In the genomic region with DNA sequence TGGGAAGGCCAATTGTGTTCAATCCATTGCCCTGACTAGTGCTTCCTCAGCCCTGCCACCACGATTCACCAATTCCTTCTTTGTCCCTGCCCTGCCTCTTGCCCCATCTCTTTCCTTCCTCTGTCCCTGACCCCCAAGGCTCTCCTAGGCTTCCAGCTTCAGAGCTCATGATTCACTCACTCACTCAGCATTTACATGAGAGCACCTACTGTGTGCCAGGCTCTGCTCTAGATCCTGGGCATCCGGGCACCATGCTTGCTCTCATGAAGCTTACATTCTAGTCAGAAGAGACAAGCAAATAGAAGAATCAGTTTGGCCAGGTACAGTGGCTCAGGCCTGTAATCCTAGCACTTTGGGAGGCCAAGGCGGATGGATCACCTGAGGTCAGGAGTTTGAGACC, we compare ENCODE assay signal across 20 cellular contexts.
A peak's percentile ranks its signal among the peaks of the same experiment; 100 is the strongest.
DNase-seq lines count a peak whose midpoint lies in the region; ATAC-seq and TF ChIP-seq lines count a peak whose summit lies in the region.
"Had no signal": no experiment of that assay in that cellular context is flagged by ENCODE, and none has a peak within 500 bp of the region (broad histone marks: within the 10 kb centered on the region; RNA-seq: fewer than 3 reads in every experiment).

No MANE protein-coding gene starts in this region.

- no peak overlapping the region for H2AFZ ChIP-seq in GM23338

- CTCF ChIA-PET in activated CD4-positive, alpha-beta T cell treated with anti-CD3 and anti-CD28 coated beads for 36 hours (lab: Charles Lee): interaction anchor here (0.5 to 1.0 kb wide), 2 partner anchors 22 to 49 kb away, joined by 3 read pairs; no protein-coding TSS in a partner anchor

- H3K4me1 Mint-ChIP-seq in activated CD4-positive, alpha-beta T cell treated with anti-CD3 and anti-CD28 coated beads for 36 hours: peaks cover 60% of the 10 kb centered on the region
- H3K4me1 Mint-ChIP-seq in activated naive CD8-positive, alpha-beta T cell (ENCODE audit: low read depth): peaks cover 9% of the 10 kb centered on the region
- H3K4me1 Mint-ChIP-seq in activated naive CD8-positive, alpha-beta T cell treated with anti-CD3 and anti-CD28 coated beads for 36 hours: peaks cover 5% of the 10 kb centered on the region
- peaks cover 27% of the 10 kb centered on the region for H3K4me1 Mint-ChIP-seq in activated T-helper 2 cell treated with anti-CD3 and anti-CD28 coated beads, Interferon-gamma antibody, Interleukin-2, Interleukin-4, amounts not matched to agents 10 μg/mL and 5 μg/mL and 100 μg/mL, durations not matched to agents 14 hours and 24 hours and 36 hours (ENCODE audit: low read depth)
- peaks cover 13% of the 10 kb centered on the region for H3K4me1 Mint-ChIP-seq in stimulated activated memory B cell treated with anti-CD40 and anti-IgM and Interleukin-4, amounts not matched to agents 10 μg/mL and 1 μg/mL and 100 μg/mL, for 72 hours
- H3K4me1 Mint-ChIP-seq in GM23338: peaks cover 9% of the 10 kb centered on the region

- POLR2A ChIA-PET in activated CD4-positive, alpha-beta T cell treated with anti-CD3 and anti-CD28 coated beads for 36 hours (lab: Charles Lee): no interaction called here

- H3K27me3 Mint-ChIP-seq in activated CD4-positive, alpha-beta T cell treated with anti-CD3 and anti-CD28 coated beads for 36 hours: no peaks in the 10 kb centered on the region
- no peaks in the 10 kb centered on the region for H3K27me3 Mint-ChIP-seq in activated naive CD8-positive, alpha-beta T cell
- no peaks in the 10 kb centered on the region for H3K27me3 Mint-ChIP-seq in activated naive CD8-positive, alpha-beta T cell treated with anti-CD3 and anti-CD28 coated beads for 36 hours
- no peaks in the 10 kb centered on the region for H3K27me3 Mint-ChIP-seq in activated T-helper 2 cell treated with anti-CD3 and anti-CD28 coated beads, Interferon-gamma antibody, Interleukin-2, Interleukin-4, amounts not matched to agents 10 μg/mL and 5 μg/mL and 100 μg/mL, durations not matched to agents 14 hours and 24 hours and 36 hours (ENCODE audit: low read depth)
- H3K27me3 Mint-ChIP-seq in stimulated activated memory B cell treated with anti-CD40 and anti-IgM and Interleukin-4, amounts not matched to agents 10 μg/mL and 1 μg/mL and 100 μg/mL, for 72 hours: no peaks in the 10 kb centered on the region
- H3K27me3 Mint-ChIP-seq in GM23338 (ENCODE audit: insufficient read depth, low read depth, poor library complexity): no peaks in the 10 kb centered on the region

- intact Hi-C loops in activated CD4-positive, alpha-beta T cell treated with anti-CD3 and anti-CD28 coated beads for 36 hours (cut with DNase I, micrococcal nuclease): no loop called here
- intact Hi-C loops in activated T-helper 2 cell treated with anti-CD3 and anti-CD28 coated beads, Interferon-gamma antibody, Interleukin-2, Interleukin-4, amounts not matched to agents 10 μg/mL and 5 μg/mL and 100 μg/mL, durations not matched to agents 14 hours and 24 hours and 36 hours (cut with micrococcal nuclease): no loop called here

- ATAC-seq in activated CD4-positive, alpha-beta T cell treated with anti-CD3 and anti-CD28 coated beads for 36 hours: no peak
- no peak for ATAC-seq in stimulated activated memory B cell treated with anti-CD40 and anti-IgM and Interleukin-4, amounts not matched to agents 10 μg/mL and 1 μg/mL and 100 μg/mL, for 72 hours
- ATAC-seq in GM23338: no peak
- ATAC-seq: HepG2 had no signal

- H3K4me3 Mint-ChIP-seq in activated CD4-positive, alpha-beta T cell treated with anti-CD3 and anti-CD28 coated beads for 36 hours: no peak overlapping the region
- H3K4me3 Mint-ChIP-seq in activated naive CD8-positive, alpha-beta T cell: no peak overlapping the region
- no peak overlapping the region for H3K4me3 Mint-ChIP-seq in activated naive CD8-positive, alpha-beta T cell treated with anti-CD3 and anti-CD28 coated beads for 36 hours
- no peak overlapping the region for H3K4me3 Mint-ChIP-seq in activated T-helper 2 cell treated with anti-CD3 and anti-CD28 coated beads, Interferon-gamma antibody, Interleukin-2, Interleukin-4, amounts not matched to agents 10 μg/mL and 5 μg/mL and 100 μg/mL, durations not matched to agents 14 hours and 24 hours and 36 hours (ENCODE audit: low read depth)
- H3K4me3 Mint-ChIP-seq in stimulated activated memory B cell treated with anti-CD40 and anti-IgM and Interleukin-4, amounts not matched to agents 10 μg/mL and 1 μg/mL and 100 μg/mL, for 72 hours: no peak overlapping the region
- H3K4me3 Mint-ChIP-seq in GM23338: no peak overlapping the region

- peaks cover 3% of the 10 kb centered on the region for H3K36me3 Mint-ChIP-seq in activated CD4-positive, alpha-beta T cell treated with anti-CD3 and anti-CD28 coated beads for 36 hours (ENCODE audit: low read depth)
- no peaks in the 10 kb centered on the region for H3K36me3 Mint-ChIP-seq in activated naive CD8-positive, alpha-beta T cell
- H3K36me3 Mint-ChIP-seq in activated naive CD8-positive, alpha-beta T cell treated with anti-CD3 and anti-CD28 coated beads for 36 hours: no peaks in the 10 kb centered on the region
- no peaks in the 10 kb centered on the region for H3K36me3 Mint-ChIP-seq in activated T-helper 2 cell treated with anti-CD3 and anti-CD28 coated beads, Interferon-gamma antibody, Interleukin-2, Interleukin-4, amounts not matched to agents 10 μg/mL and 5 μg/mL and 100 μg/mL, durations not matched to agents 14 hours and 24 hours and 36 hours (ENCODE audit: low read depth)
- H3K36me3 Mint-ChIP-seq in stimulated activated memory B cell treated with anti-CD40 and anti-IgM and Interleukin-4, amounts not matched to agents 10 μg/mL and 1 μg/mL and 100 μg/mL, for 72 hours: no peaks in the 10 kb centered on the region
- H3K36me3 Mint-ChIP-seq in GM23338 (ENCODE audit: low read depth): no peaks in the 10 kb centered on the region; the same call in 2 of the 3 replicates

- no peak for DNase-seq in activated CD4-positive, alpha-beta T cell treated with anti-CD3 and anti-CD28 coated beads for 36 hours
- DNase-seq in activated CD4-positive, alpha-beta T cell treated with anti-CD3 and anti-CD28 coated beads for 48 hours: no peak
- DNase-seq in activated naive CD8-positive, alpha-beta T cell treated with anti-CD3 and anti-CD28 coated beads for 36 hours: no peak
- DNase-seq in activated T-helper 2 cell treated with anti-CD3 and anti-CD28 coated beads, Interferon-gamma antibody, Interleukin-2, Interleukin-4, amounts not matched to agents 10 μg/mL and 5 μg/mL and 100 μg/mL, durations not matched to agents 14 hours and 24 hours and 36 hours (ENCODE audit: low spot score): no peak
- DNase-seq in GM23338 (ENCODE audit: low spot score) (no peak), GDM1 (lab: John Stamatoyannopoulos, UW) (no peak)
- DNase-seq: AML-193, DMS79 treated with DMSO at 0.1 percent for 48 hours, H7, NCI-H1417, NCI-H187, NCI-H2227 treated with DMSO at 0.1 percent for 48 hours, NCI-H510A treated with DMSO at 0.1 percent for 48 hours, NCI-H774, RPMI8226 had no signal

- no peaks in the 10 kb centered on the region for H3K79me2 ChIP-seq in GM23338 (replicated peaks; ENCODE audit: insufficient read depth)

- peaks cover 4% of the 10 kb centered on the region for H3K9me3 Mint-ChIP-seq in activated CD4-positive, alpha-beta T cell treated with anti-CD3 and anti-CD28 coated beads for 36 hours (ENCODE audit: low read depth)
- H3K9me3 Mint-ChIP-seq in activated naive CD8-positive, alpha-beta T cell (ENCODE audit: low read depth): no peaks in the 10 kb centered on the region
- peaks cover 3% of the 10 kb centered on the region for H3K9me3 Mint-ChIP-seq in activated naive CD8-positive, alpha-beta T cell treated with anti-CD3 and anti-CD28 coated beads for 36 hours
- H3K9me3 Mint-ChIP-seq in activated T-helper 2 cell treated with anti-CD3 and anti-CD28 coated beads, Interferon-gamma antibody, Interleukin-2, Interleukin-4, amounts not matched to agents 10 μg/mL and 5 μg/mL and 100 μg/mL, durations not matched to agents 14 hours and 24 hours and 36 hours: no peaks in the 10 kb centered on the region
- H3K9me3 Mint-ChIP-seq in stimulated activated memory B cell treated with anti-CD40 and anti-IgM and Interleukin-4, amounts not matched to agents 10 μg/mL and 1 μg/mL and 100 μg/mL, for 72 hours: peaks cover 3% of the 10 kb centered on the region
- H3K9me3 Mint-ChIP-seq in GM23338: no peaks in the 10 kb centered on the region

- H3K9me2 ChIP-seq in GM23338 (ENCODE audit: insufficient read depth): no peaks in the 10 kb centered on the region; the same call in 1 of the 2 replicates

- peak overlapping the region; percentile 96 for H3K27ac Mint-ChIP-seq in activated CD4-positive, alpha-beta T cell treated with anti-CD3 and anti-CD28 coated beads for 36 hours
- H3K27ac Mint-ChIP-seq in activated naive CD8-positive, alpha-beta T cell: peak overlapping the region; percentile 64
- H3K27ac Mint-ChIP-seq in activated naive CD8-positive, alpha-beta T cell treated with anti-CD3 and anti-CD28 coated beads for 36 hours: no peak overlapping the region
- H3K27ac Mint-ChIP-seq in activated T-helper 2 cell treated with anti-CD3 and anti-CD28 coated beads, Interferon-gamma antibody, Interleukin-2, Interleukin-4, amounts not matched to agents 10 μg/mL and 5 μg/mL and 100 μg/mL, durations not matched to agents 14 hours and 24 hours and 36 hours: peak overlapping the region; percentile 39
- H3K27ac Mint-ChIP-seq in stimulated activated memory B cell treated with anti-CD40 and anti-IgM and Interleukin-4, amounts not matched to agents 10 μg/mL and 1 μg/mL and 100 μg/mL, for 72 hours: peak overlapping the region; percentile 56
- H3K27ac Mint-ChIP-seq in GM23338: no peak overlapping the region

- H3K4me3 ChIP-seq in GM23338: no peak overlapping the region

- H3K36me3 ChIP-seq in GM23338 (ENCODE audit: insufficient read depth): no peaks in the 10 kb centered on the region

- H3K4me2 ChIP-seq in GM23338: no peak overlapping the region

- peaks cover 12% of the 10 kb centered on the region for H3K4me1 ChIP-seq in GM23338 (ENCODE audit: insufficient read depth)

- H3K27ac ChIP-seq in GM23338 (ENCODE audit: low read depth): no peak overlapping the region
- H3K27ac ChIP-seq: 22Rv1, C4-2B had no signal

- TF ChIP-seq CTCF in GM23338 (conservative IDR thresholded peaks at IDR 0.05; ENCODE audit: low read depth in 2 of 2): no peak

- H4K20me1 ChIP-seq in GM23338 (replicated peaks; ENCODE audit: insufficient read depth): no peaks in the 10 kb centered on the region

- H3K27me3 ChIP-seq in GM23338 (ENCODE audit: insufficient read depth): no peaks in the 10 kb centered on the region

- H3F3A ChIP-seq in GM23338 (replicated peaks; ENCODE audit: low read depth): no peaks in the 10 kb centered on the region; the same call in 1 of the 2 replicates

TF ChIP-seq in GM23338, 12 proteins besides CTCF, POLR2A, EP300 and RAD21 (continues in another document):
- TF ChIP-seq POLR2AphosphoS5 (IDR thresholded peaks at IDR 0.05; ENCODE audit: low read depth) (no peak), CREB1 (CRISPR knock-in tag; IDR thresholded peaks at IDR 0.05; ENCODE audit: low read depth) (no peak), NANOG (IDR thresholded peaks at IDR 0.05; ENCODE audit: borderline replicate concordance) (no peak)

Comparison
In these comparisons a context has a peak if more than half of its experiments do, and no peak if none do; other contexts are left out.
1. H3K27ac Mint-ChIP-seq: peak in activated CD4-positive, alpha-beta T cell treated with anti-CD3 and anti-CD28 coated beads for 36 hours (single experiment), activated naive CD8-positive, alpha-beta T cell (single experiment), activated T-helper 2 cell treated with anti-CD3 and anti-CD28 coated beads, Interferon-gamma antibody, Interleukin-2, Interleukin-4, amounts not matched to agents 10 μg/mL and 5 μg/mL and 100 μg/mL, durations not matched to agents 14 hours and 24 hours and 36 hours (single experiment) and stimulated activated memory B cell treated with anti-CD40 and anti-IgM and Interleukin-4, amounts not matched to agents 10 μg/mL and 1 μg/mL and 100 μg/mL, for 72 hours (single experiment); none in activated naive CD8-positive, alpha-beta T cell treated with anti-CD3 and anti-CD28 coated beads for 36 hours (single experiment) and GM23338 (single experiment).